Comparison of ENCODE assay signal across 10 cellular contexts in genomic region chr19:3785464-3785937, GRCh38. TPM values are rescaled to one million over a fixed set of nuclear protein-coding genes. Genes with fewer than 3 reads are reported as not detected.
DNase-seq lines count a peak whose midpoint lies in the region; ATAC-seq and TF ChIP-seq lines count a peak whose summit lies in the region.
"Had no signal": no experiment of that assay in that cellular context is flagged by ENCODE, and none has a peak within 500 bp of the region (broad histone marks: within the 10 kb centered on the region; RNA-seq: fewer than 3 reads in every experiment).

No MANE protein-coding gene starts in this region.

- no peak overlapping the region for H3K18ac ChIP-seq in mesendoderm (ENCODE audit: low read length)

- no peak overlapping the region for H2AK5ac ChIP-seq in mesendoderm (ENCODE audit: low read length)

- H3K36me3 Mint-ChIP-seq in activated naive CD4-positive, alpha-beta T cell treated with anti-CD3 and anti-CD28 coated beads, Interleukin-2, amount 10 ng/mL, durations not matched to agents 7 days and 5 days = peaks cover 34% of the 10 kb centered on the region

- H3K9ac ChIP-seq in mesendoderm (ENCODE audit: low read length) = peak overlapping the region; percentile 24

- no peaks in the 10 kb centered on the region for H3K4me1 ChIP-seq in mesendoderm (ENCODE audit: control insufficient read depth, low read depth, low read length)
- no peaks in the 10 kb centered on the region for H3K4me1 ChIP-seq in testis

- peak overlapping the region; percentile 26 for H3K27ac Mint-ChIP-seq in activated naive CD4-positive, alpha-beta T cell treated with anti-CD3 and anti-CD28 coated beads, Interleukin-2, amount 10 ng/mL, durations not matched to agents 7 days and 5 days

- no peak overlapping the region for H2BK15ac ChIP-seq in mesendoderm (replicated peaks; ENCODE audit: low read depth)

- H3K23ac ChIP-seq in mesendoderm (ENCODE audit: low read length) = no peak overlapping the region

- no peaks in the 10 kb centered on the region for H3K79me1 ChIP-seq in mesendoderm (ENCODE audit: low read length)

- H3K27me3 ChIP-seq in mesendoderm (ENCODE audit: insufficient read depth, low read length, poor library complexity) (peaks cover 13% of the 10 kb centered on the region), testis (no peaks in the 10 kb centered on the region)

- H4K8ac ChIP-seq in mesendoderm (ENCODE audit: low read depth, low read length) = no peak overlapping the region

- peaks cover 40% of the 10 kb centered on the region for H3K27me3 Mint-ChIP-seq in activated naive CD4-positive, alpha-beta T cell treated with anti-CD3 and anti-CD28 coated beads, Interleukin-2, amount 10 ng/mL, durations not matched to agents 7 days and 5 days

- peak overlapping the region; percentile 67 for H3K56ac ChIP-seq in mesendoderm (ENCODE audit: low read length)

- DNase-seq in activated CD4-positive, CD25-positive, alpha-beta regulatory T cell treated with anti-CD3 and anti-CD28 coated beads, Interleukin-2, amount 50 U/mL, for 72 hours = no peak
- peak; percentile 52 for DNase-seq in activated naive CD4-positive, alpha-beta T cell treated with anti-CD3 and anti-CD28 coated beads, Interleukin-2, amount 10 ng/mL, durations not matched to agents 7 days and 5 days
- DNase-seq in mesendoderm = no peak
- no peak for DNase-seq in testis
- no peak for DNase-seq in GM19238 (ENCODE audit: insufficient read length, low spot score)
- no peak for DNase-seq in effector CD4-positive, alpha-beta T cell

- peak overlapping the region; percentile 76 for H3K4me3 Mint-ChIP-seq in activated naive CD4-positive, alpha-beta T cell treated with anti-CD3 and anti-CD28 coated beads, Interleukin-2, amount 10 ng/mL, durations not matched to agents 7 days and 5 days

- H3K36me3 ChIP-seq in mesendoderm (ENCODE audit: control insufficient read depth, insufficient read depth, low read length) (no peaks in the 10 kb centered on the region), testis (ENCODE audit: low read depth, missing control alignments) (no peaks in the 10 kb centered on the region)

- H3K9me3 ChIP-seq in testis = no peaks in the 10 kb centered on the region

- no peak for TF ChIP-seq POLR2A in testis (IDR thresholded peaks at IDR 0.05)

- CTCF ChIA-PET in activated naive CD4-positive, alpha-beta T cell treated with anti-CD3 and anti-CD28 coated beads, Interleukin-2, amount 10 ng/mL, durations not matched to agents 7 days and 5 days (lab: Charles Lee) = no interaction called here

- no peak overlapping the region for H2BK120ac ChIP-seq in mesendoderm (ENCODE audit: low read depth, low read length)

- no peak overlapping the region for H4K5ac ChIP-seq in mesendoderm (ENCODE audit: low read length)

- no peaks in the 10 kb centered on the region for H3K79me2 ChIP-seq in mesendoderm (ENCODE audit: control insufficient read depth, insufficient read depth, low read length)

- H3K4me3 ChIP-seq in mesendoderm (ENCODE audit: low read length) = no peak overlapping the region
- H3K4me3 ChIP-seq in testis = peak overlapping the region; percentile 24 to 45

- no peak for TF ChIP-seq CTCF in testis (IDR thresholded peaks at IDR 0.05)

- H2BK5ac ChIP-seq in mesendoderm (ENCODE audit: low read length) = no peak overlapping the region

- no peak overlapping the region for H3K4ac ChIP-seq in mesendoderm (ENCODE audit: low read depth, low read length)

- WGBS in mesendoderm (ENCODE audit: extremely low coverage, insufficient coverage, low lambda C conversion rate) = no CpG with 5 or more reads among the region's 47 CpGs
- WGBS in testis, 2 donors = 0 to 1% methylated on average over 21 to 38 of the region's 47 CpGs

- intact Hi-C loops in testis (cut with DNase I; ENCODE audit: low total_unique reads) = no loop called here

- ATAC-seq in activated CD4-positive, CD25-positive, alpha-beta regulatory T cell treated with anti-CD3 and anti-CD28 coated beads, Interleukin-2, amount 50 U/mL, for 24 hours = peak; percentile 8 to 23
- no peak for ATAC-seq in GM18517 (IDR thresholded peaks at IDR 0.05; ENCODE audit: unreplicated experiment)

- H3K27ac ChIP-seq in mesendoderm (ENCODE audit: low read depth, low read length) = no peak overlapping the region
- no peak overlapping the region for H3K27ac ChIP-seq in testis
- H3K27ac ChIP-seq: C4-2B had no signal

- peak overlapping the region; percentile 62 for H3K4me2 ChIP-seq in mesendoderm (ENCODE audit: low read length)

- peaks cover 20% of the 10 kb centered on the region for H3K9me3 Mint-ChIP-seq in activated naive CD4-positive, alpha-beta T cell treated with anti-CD3 and anti-CD28 coated beads, Interleukin-2, amount 10 ng/mL, durations not matched to agents 7 days and 5 days

- H3K4me1 Mint-ChIP-seq in activated naive CD4-positive, alpha-beta T cell treated with anti-CD3 and anti-CD28 coated beads, Interleukin-2, amount 10 ng/mL, durations not matched to agents 7 days and 5 days = peaks cover 24% of the 10 kb centered on the region

RNA-seq across cellular contexts. Expression of gene MATK, which starts 0.7 kb away (rescaled TPM):
- 6.0 TPM for polyA plus RNA-seq in mesendoderm (2013, experiment 1 of 2)
- polyA plus RNA-seq in mesendoderm (2013, experiment 2 of 2) = 5.2 TPM
- total RNA-seq in testis = 10 to 100 TPM; 10.1 TPM
- 6.0 TPM for polyA plus RNA-seq in testis (ENCODE audit: insufficient read depth, low read depth, low replicate concordance)

RNA-seq across cellular contexts. Expression of gene RAX2, which starts 13.5 kb away (rescaled TPM):
- polyA plus RNA-seq in mesendoderm (2013, experiment 1 of 2) = not detected
- polyA plus RNA-seq in mesendoderm (2013, experiment 2 of 2) = not detected
- total RNA-seq in testis = under 1 TPM in 1 of 2 donors, not detected in 1; 0.24 TPM
- not detected for polyA plus RNA-seq in testis (ENCODE audit: insufficient read depth, low read depth, low replicate concordance)
- total RNA-seq: temporal lobe had no signal

RNA-seq across cellular contexts. Expression of gene MRPL54, which starts 23.0 kb away (rescaled TPM):
- polyA plus RNA-seq in mesendoderm (2013, experiment 1 of 2) = 66.5 TPM
- polyA plus RNA-seq in mesendoderm (2013, experiment 2 of 2) = 68.8 TPM
- 10 to 100 TPM; 42.4 to 57.4 TPM for total RNA-seq in testis
- 96.4 TPM for polyA plus RNA-seq in testis (ENCODE audit: insufficient read depth, low read depth, low replicate concordance)

RNA-seq across cellular contexts. Expression of gene APBA3, which starts 24.0 kb away (rescaled TPM):
- 13.1 TPM for polyA plus RNA-seq in mesendoderm (2013, experiment 1 of 2)
- polyA plus RNA-seq in mesendoderm (2013, experiment 2 of 2) = 14.3 TPM
- 10 to 100 TPM; 34.4 to 48.3 TPM for total RNA-seq in testis
- polyA plus RNA-seq in testis (ENCODE audit: insufficient read depth, low read depth, low replicate concordance) = 12.0 TPM
